1 cellular context compared by ENCODE assay signal in the genomic region with DNA sequence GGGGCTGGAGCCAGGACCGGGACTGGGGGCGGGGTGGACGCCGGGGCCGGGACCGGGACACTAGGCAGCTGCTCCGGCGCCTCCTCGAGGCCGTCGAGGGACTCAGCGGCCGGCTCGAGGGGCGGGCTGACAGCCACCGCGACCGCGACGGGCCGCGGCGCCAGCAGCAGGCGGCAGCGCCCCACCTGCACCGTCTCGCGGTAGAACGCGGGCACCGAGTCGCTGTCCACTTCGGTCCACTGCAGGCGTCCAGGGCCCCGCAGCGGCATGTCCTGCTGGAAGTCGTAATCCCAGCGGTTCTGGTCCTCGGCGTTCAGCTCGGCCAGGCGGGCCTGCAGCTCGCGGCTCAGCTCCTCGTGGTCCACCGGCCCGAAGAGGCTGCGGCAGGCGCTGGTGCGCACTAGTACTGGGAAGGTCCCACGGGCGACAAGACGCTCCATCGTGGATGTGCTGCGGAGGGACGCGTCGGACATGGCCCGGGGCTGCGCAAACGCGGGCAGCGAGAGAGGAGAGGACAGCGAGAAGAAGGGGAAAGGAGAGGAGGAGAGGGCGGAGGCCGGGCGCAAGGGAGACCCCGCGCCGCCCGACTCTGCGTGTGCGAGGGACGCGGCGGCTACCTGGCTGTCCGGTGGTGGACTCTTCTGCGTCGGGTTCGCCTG.
TF ChIP-seq lines count a peak whose summit lies in the region.

No MANE protein-coding gene starts in this region.

TF ChIP-seq in K562, 482 proteins besides CTCF, POLR2A, EP300 and RAD21 (continued from another document and continues in another):
- TF ChIP-seq BRF1 (IDR thresholded peaks at IDR 0.05; ENCODE audit: borderline replicate concordance, extremely low read depth, insufficient read length) (no peak), MCM5 (IDR thresholded peaks at IDR 0.05; ENCODE audit: low read depth) (no peak), ZBTB49 (CRISPR knock-in tag; IDR thresholded peaks at IDR 0.05; ENCODE audit: borderline replicate concordance) (peak; percentile 80; the same call in 1 of the 2 replicates), GABPB2 (CRISPR knock-in tag; conservative IDR thresholded peaks at IDR 0.05) (no peak), MTA2 (IDR thresholded peaks at IDR 0.05; ENCODE audit: low read depth) (peak; percentile 33; the same call in 1 of the 2 replicates), FIP1L1 (IDR thresholded peaks at IDR 0.05; ENCODE audit: low read depth, low read length, poor library complexity, severe bottlenecking) (peak; percentile 72), MAFK (IDR thresholded peaks at IDR 0.05; ENCODE audit: low read length) (no peak), CHD1 (IDR thresholded peaks at IDR 0.05; ENCODE audit: low read length) (no peak), MCM3 (IDR thresholded peaks at IDR 0.05) (no peak), ZNF197 (CRISPR knock-in tag; IDR thresholded peaks at IDR 0.05; ENCODE audit: low read depth) (no peak), ZNF408 (CRISPR knock-in tag; IDR thresholded peaks at IDR 0.05; ENCODE audit: low read depth) (no peak), RCOR1 (IDR thresholded peaks at IDR 0.05; ENCODE audit: borderline replicate concordance in 1 of 2, low read depth in 2 of 2, low read length in 2 of 2) (0 out of 4 replicates have a peak, but pooled peaks of 1 of the 2 experiments have one; percentile 6), ZSCAN29 (IDR thresholded peaks at IDR 0.05) (no peak), ASH1L (IDR thresholded peaks at IDR 0.05; ENCODE audit: borderline replicate concordance, low read depth, partially characterized antibody) (no peak), CAMTA2 (CRISPR knock-in tag; conservative IDR thresholded peaks at IDR 0.05) (no peak), AFF1 (IDR thresholded peaks at IDR 0.05; ENCODE audit: low read depth in 1 of 2, partially characterized antibody in 2 of 2) (no peak), ZNF583 (CRISPR knock-in tag; IDR thresholded peaks at IDR 0.05) (no peak), HDGF (IDR thresholded peaks at IDR 0.05) (no peak), NCOA4 (IDR thresholded peaks at IDR 0.05; ENCODE audit: partially characterized antibody) (no peak), CEBPG (CRISPR knock-in tag; IDR thresholded peaks at IDR 0.05) (no peak; the same call in 1 of the 2 replicates), CEBPG (tag; conservative IDR thresholded peaks at IDR 0.05 in 1 of 2, IDR thresholded peaks at IDR 0.05 in 1 of 2) (no peak), TCF15 (CRISPR knock-in tag; IDR thresholded peaks at IDR 0.05) (no peak), PPARD (CRISPR knock-in tag; IDR thresholded peaks at IDR 0.05) (no peak), E2F8 (IDR thresholded peaks at IDR 0.05; ENCODE audit: low read depth, partially characterized antibody) (no peak), KDM1A (IDR thresholded peaks at IDR 0.05) (no peak), BCLAF1 (IDR thresholded peaks at IDR 0.05; ENCODE audit: borderline replicate concordance in 1 of 2, control insufficient read depth in 1 of 2, low read depth in 2 of 2, low read length in 1 of 2) (no peak), SMAD2 (IDR thresholded peaks at IDR 0.05; ENCODE audit: low read depth, low read length) (no peak), PRPF4 (IDR thresholded peaks at IDR 0.05; ENCODE audit: insufficient read depth, low read depth, low read length, poor library complexity, severe bottlenecking) (no peak), ZNF3 (CRISPR knock-in tag; IDR thresholded peaks at IDR 0.05) (no peak), CBX5 (IDR thresholded peaks at IDR 0.05; ENCODE audit: borderline replicate concordance, low read depth) (no peak), RBM34 (IDR thresholded peaks at IDR 0.05; ENCODE audit: borderline replicate concordance, insufficient read depth, low read length) (no peak), POLR2G (IDR thresholded peaks at IDR 0.05; ENCODE audit: low read depth, low read length) (no peak), MYNN (IDR thresholded peaks at IDR 0.05) (no peak), MYNN (CRISPR knock-in tag; IDR thresholded peaks at IDR 0.05) (no peak), HNRNPL (IDR thresholded peaks at IDR 0.05; ENCODE audit: low read depth, low read length) (no peak)
- TF ChIP-seq, protein P1, sequence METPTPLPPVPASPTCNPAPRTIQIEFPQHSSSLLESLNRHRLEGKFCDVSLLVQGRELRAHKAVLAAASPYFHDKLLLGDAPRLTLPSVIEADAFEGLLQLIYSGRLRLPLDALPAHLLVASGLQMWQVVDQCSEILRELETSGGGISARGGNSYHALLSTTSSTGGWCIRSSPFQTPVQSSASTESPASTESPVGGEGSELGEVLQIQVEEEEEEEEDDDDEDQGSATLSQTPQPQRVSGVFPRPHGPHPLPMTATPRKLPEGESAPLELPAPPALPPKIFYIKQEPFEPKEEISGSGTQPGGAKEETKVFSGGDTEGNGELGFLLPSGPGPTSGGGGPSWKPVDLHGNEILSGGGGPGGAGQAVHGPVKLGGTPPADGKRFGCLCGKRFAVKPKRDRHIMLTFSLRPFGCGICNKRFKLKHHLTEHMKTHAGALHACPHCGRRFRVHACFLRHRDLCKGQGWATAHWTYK (CRISPR knock-in tag; IDR thresholded peaks at IDR 0.05), result no peak
- TF ChIP-seq, protein P2, sequence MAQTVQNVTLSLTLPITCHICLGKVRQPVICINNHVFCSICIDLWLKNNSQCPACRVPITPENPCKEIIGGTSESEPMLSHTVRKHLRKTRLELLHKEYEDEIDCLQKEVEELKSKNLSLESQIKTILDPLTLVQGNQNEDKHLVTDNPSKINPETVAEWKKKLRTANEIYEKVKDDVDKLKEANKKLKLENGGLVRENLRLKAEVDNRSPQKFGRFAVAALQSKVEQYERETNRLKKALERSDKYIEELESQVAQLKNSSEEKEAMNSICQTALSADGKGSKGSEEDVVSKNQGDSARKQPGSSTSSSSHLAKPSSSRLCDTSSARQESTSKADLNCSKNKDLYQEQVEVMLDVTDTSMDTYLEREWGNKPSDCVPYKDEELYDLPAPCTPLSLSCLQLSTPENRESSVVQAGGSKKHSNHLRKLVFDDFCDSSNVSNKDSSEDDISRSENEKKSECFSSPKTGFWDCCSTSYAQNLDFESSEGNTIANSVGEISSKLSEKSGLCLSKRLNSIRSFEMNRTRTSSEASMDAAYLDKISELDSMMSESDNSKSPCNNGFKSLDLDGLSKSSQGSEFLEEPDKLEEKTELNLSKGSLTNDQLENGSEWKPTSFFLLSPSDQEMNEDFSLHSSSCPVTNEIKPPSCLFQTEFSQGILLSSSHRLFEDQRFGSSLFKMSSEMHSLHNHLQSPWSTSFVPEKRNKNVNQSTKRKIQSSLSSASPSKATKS (CRISPR knock-in tag; IDR thresholded peaks at IDR 0.05), result no peak
- TF ChIP-seq, protein P3, sequence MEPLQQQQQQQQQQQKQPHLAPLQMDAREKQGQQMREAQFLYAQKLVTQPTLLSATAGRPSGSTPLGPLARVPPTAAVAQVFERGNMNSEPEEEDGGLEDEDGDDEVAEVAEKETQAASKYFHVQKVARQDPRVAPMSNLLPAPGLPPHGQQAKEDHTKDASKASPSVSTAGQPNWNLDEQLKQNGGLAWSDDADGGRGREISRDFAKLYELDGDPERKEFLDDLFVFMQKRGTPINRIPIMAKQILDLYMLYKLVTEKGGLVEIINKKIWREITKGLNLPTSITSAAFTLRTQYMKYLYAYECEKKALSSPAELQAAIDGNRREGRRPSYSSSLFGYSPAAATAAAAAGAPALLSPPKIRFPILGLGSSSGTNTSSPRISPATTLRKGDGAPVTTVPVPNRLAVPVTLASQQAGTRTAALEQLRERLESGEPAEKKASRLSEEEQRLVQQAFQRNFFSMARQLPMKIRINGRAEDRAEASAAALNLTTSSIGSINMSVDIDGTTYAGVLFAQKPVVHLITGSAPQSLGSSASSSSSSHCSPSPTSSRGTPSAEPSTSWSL (CRISPR knock-in tag; IDR thresholded peaks at IDR 0.05; ENCODE audit: borderline replicate concordance), result no peak
- TF ChIP-seq, protein P4, sequence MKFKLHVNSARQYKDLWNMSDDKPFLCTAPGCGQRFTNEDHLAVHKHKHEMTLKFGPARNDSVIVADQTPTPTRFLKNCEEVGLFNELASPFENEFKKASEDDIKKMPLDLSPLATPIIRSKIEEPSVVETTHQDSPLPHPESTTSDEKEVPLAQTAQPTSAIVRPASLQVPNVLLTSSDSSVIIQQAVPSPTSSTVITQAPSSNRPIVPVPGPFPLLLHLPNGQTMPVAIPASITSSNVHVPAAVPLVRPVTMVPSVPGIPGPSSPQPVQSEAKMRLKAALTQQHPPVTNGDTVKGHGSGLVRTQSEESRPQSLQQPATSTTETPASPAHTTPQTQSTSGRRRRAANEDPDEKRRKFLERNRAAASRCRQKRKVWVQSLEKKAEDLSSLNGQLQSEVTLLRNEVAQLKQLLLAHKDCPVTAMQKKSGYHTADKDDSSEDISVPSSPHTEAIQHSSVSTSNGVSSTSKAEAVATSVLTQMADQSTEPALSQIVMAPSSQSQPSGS (CRISPR knock-in tag; IDR thresholded peaks at IDR 0.05), result peak; percentile 55; the same call in 1 of the 2 replicates
